In the genomic region with DNA sequence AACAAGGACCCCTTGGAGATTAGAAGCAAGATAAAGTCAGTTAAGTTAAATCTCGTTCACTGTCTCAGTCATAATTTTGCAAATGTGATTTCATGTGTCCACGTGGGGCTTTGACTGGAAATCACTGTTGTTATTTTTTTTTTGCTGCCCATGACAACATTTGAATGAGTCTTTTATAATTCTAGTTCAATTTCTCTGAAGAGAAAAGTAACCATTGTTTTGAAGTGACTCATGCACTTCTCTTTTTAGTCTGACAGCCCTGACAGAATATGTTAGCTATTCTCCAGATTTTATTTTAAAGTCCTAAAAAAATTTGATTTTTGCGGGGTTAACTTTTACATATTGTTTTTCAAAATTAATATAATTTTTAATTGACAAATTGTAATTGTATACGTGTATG, we compare ENCODE assay signal across 1 cellular context.
TF ChIP-seq lines count a peak whose summit lies in the region.

No MANE protein-coding gene starts in this region.

TF ChIP-seq in SK-N-SH treated with all-trans-retinoic acid at 6 μM for 48 hours, 23 proteins besides CTCF, POLR2A, EP300 and RAD21 (continued from another document):
- TF ChIP-seq, protein P1, sequence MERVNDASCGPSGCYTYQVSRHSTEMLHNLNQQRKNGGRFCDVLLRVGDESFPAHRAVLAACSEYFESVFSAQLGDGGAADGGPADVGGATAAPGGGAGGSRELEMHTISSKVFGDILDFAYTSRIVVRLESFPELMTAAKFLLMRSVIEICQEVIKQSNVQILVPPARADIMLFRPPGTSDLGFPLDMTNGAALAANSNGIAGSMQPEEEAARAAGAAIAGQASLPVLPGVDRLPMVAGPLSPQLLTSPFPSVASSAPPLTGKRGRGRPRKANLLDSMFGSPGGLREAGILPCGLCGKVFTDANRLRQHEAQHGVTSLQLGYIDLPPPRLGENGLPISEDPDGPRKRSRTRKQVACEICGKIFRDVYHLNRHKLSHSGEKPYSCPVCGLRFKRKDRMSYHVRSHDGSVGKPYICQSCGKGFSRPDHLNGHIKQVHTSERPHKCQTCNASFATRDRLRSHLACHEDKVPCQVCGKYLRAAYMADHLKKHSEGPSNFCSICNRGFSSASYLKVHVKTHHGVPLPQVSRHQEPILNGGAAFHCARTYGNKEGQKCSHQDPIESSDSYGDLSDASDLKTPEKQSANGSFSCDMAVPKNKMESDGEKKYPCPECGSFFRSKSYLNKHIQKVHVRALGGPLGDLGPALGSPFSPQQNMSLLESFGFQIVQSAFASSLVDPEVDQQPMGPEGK (CRISPR knock-in tag; IDR thresholded peaks at IDR 0.05; ENCODE audit: borderline replicate concordance) = no peak
- TF ChIP-seq ARNTL (CRISPR knock-in tag; IDR thresholded peaks at IDR 0.05; ENCODE audit: borderline replicate concordance, low read depth) (no peak), PPARA (CRISPR knock-in tag; IDR thresholded peaks at IDR 0.05; ENCODE audit: borderline replicate concordance) (no peak)
